ENCODE assay signal across 18 cellular contexts in the genomic region with DNA sequence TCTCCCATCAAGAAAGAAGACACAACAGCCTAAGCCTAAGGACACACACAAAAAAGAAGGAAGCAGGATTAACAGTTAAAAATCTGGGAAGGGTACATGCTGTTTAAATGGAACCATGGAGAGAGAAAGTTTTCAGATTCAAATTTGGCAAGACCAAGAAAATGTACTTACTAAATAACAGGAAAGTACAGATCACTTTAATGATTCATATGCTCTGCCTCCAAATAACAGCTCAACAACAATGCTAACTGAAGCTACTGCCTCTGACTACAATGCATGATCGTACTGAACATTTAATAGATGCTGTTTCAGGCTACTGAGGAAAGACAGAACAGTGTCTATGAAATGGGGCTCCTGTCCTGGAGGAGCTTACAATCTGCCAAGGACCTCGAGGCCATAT. TPM values are rescaled to one million over a fixed set of nuclear protein-coding genes. Genes with fewer than 3 reads are reported as not detected.
DNase-seq lines count a peak whose midpoint lies in the region; ATAC-seq and TF ChIP-seq lines count a peak whose summit lies in the region.
"Had no signal": no experiment of that assay in that cellular context is flagged by ENCODE, and none has a peak within 500 bp of the region (broad histone marks: within the 10 kb centered on the region; RNA-seq: fewer than 3 reads in every experiment).

No MANE protein-coding gene starts in this region.

- H3K27me3 Mint-ChIP-seq in T-helper 2 cell treated with Interferon-gamma antibody and Interleukin-4, amounts not matched to agents 5 μg/mL and 100 μg/mL, for 36 hours (ENCODE audit: low read depth): no peaks in the 10 kb centered on the region
- H3K27me3 Mint-ChIP-seq in GM23338 (ENCODE audit: insufficient read depth, low read depth, poor library complexity): no peaks in the 10 kb centered on the region

- H3K36me3 ChIP-seq in GM23338 (ENCODE audit: insufficient read depth): peaks cover 37% of the 10 kb centered on the region
- H3K36me3 ChIP-seq in adipocyte (ENCODE audit: control insufficient read depth, insufficient read depth, low read length, severe bottlenecking): peaks cover 45% of the 10 kb centered on the region
- H3K36me3 ChIP-seq in mesenchymal stem cell (ENCODE audit: control insufficient read depth in 1 of 2, insufficient read depth in 2 of 2, low read depth in 1 of 2, low read length in 2 of 2): peaks cover 15 to 52% of the 10 kb centered on the region in 2 experiments

- WGBS in mesenchymal stem cell: 100% methylated on average over 1 of the region's 2 CpGs

- H3K9me3 Mint-ChIP-seq in T-helper 2 cell treated with Interferon-gamma antibody and Interleukin-4, amounts not matched to agents 5 μg/mL and 100 μg/mL, for 36 hours: no peaks in the 10 kb centered on the region
- no peaks in the 10 kb centered on the region for H3K9me3 Mint-ChIP-seq in GM23338

- no peak overlapping the region for H4K91ac ChIP-seq in mesenchymal stem cell (ENCODE audit: low read length)

- H3F3A ChIP-seq in GM23338 (replicated peaks; ENCODE audit: low read depth): peaks cover 8% of the 10 kb centered on the region; the same call in 1 of the 2 replicates

- peaks cover 9% of the 10 kb centered on the region for H4K20me1 ChIP-seq in GM23338 (replicated peaks; ENCODE audit: insufficient read depth)

- H3K9ac ChIP-seq in adipocyte (ENCODE audit: low read length) (peak overlapping the region; percentile 1), mesenchymal stem cell (ENCODE audit: low read length) (peak overlapping the region; percentile 6)

- 0 out of 2 replicates have a peak, but pooled peaks cover 4% of the 10 kb centered on the region for H3K79me2 ChIP-seq in GM23338 (replicated peaks; ENCODE audit: insufficient read depth)

- no peak for TF ChIP-seq CTCF in GM23338 (conservative IDR thresholded peaks at IDR 0.05; ENCODE audit: low read depth in 2 of 2)

- ATAC-seq in GM23338: no peak
- no peak for ATAC-seq in left cardiac atrium
- ATAC-seq: left lobe of liver had no signal

- no peak overlapping the region for H3K18ac ChIP-seq in mesenchymal stem cell (ENCODE audit: low read depth in 1 of 2, low read length in 2 of 2)

- intact Hi-C loops in left cardiac atrium (cut with DNase I): no loop called here

- peaks cover 41% of the 10 kb centered on the region for H3K36me3 Mint-ChIP-seq in T-helper 2 cell treated with Interferon-gamma antibody and Interleukin-4, amounts not matched to agents 5 μg/mL and 100 μg/mL, for 36 hours (ENCODE audit: low read depth)
- H3K36me3 Mint-ChIP-seq in GM23338 (ENCODE audit: low read depth): peaks cover 44% of the 10 kb centered on the region

- H3K4me1 Mint-ChIP-seq in T-helper 2 cell treated with Interferon-gamma antibody and Interleukin-4, amounts not matched to agents 5 μg/mL and 100 μg/mL, for 36 hours (ENCODE audit: low read depth): peaks cover 6% of the 10 kb centered on the region
- no peaks in the 10 kb centered on the region for H3K4me1 Mint-ChIP-seq in GM23338

- DNase-seq in T-helper 2 cell treated with Interferon-gamma antibody and Interleukin-4, amounts not matched to agents 5 μg/mL and 100 μg/mL, for 36 hours (ENCODE audit: low spot score): no peak
- DNase-seq in T-helper 2 cell (no peak), GM23338 (ENCODE audit: low spot score) (no peak), adipocyte (ENCODE audit: low read depth) (peak; percentile 10), mesenchymal stem cell (no peak), left cardiac atrium (no peak), NCI-H774 (lab: John Stamatoyannopoulos, UW) (no peak), NCI-H2029 treated with DMSO at 0.1 percent for 48 hours (lab: John Stamatoyannopoulos, UW) (no peak)
- DNase-seq: 8988T; aorta; EL; IMR-90; NCI-H82; retina; SHP77 treated with DMSO at 0.1 percent for 48 hours; stimulated activated CD4-positive, alpha-beta T cell treated with anti-CD3 and anti-CD28 coated beads, Interleukin-12 subunit alpha, Interleukin-12 subunit beta, amount 100 ng/mL, for 4 hours; substantia nigra had no signal

- H3K9me3 ChIP-seq in adipocyte (ENCODE audit: control insufficient read depth, low read length) (no peaks in the 10 kb centered on the region), mesenchymal stem cell (ENCODE audit: control insufficient read depth, low read length) (no peaks in the 10 kb centered on the region)

- H3K9me2 ChIP-seq in GM23338 (ENCODE audit: insufficient read depth): no peaks in the 10 kb centered on the region

- H3K27me3 ChIP-seq in GM23338 (ENCODE audit: insufficient read depth): no peaks in the 10 kb centered on the region
- no peaks in the 10 kb centered on the region for H3K27me3 ChIP-seq in adipocyte (replicated peaks; ENCODE audit: control insufficient read depth, insufficient read depth, low read length)
- H3K27me3 ChIP-seq in mesenchymal stem cell (ENCODE audit: control insufficient read depth in 1 of 2, insufficient read depth in 1 of 2, low read length in 2 of 2): no peaks in the 10 kb centered on the region

- no peaks in the 10 kb centered on the region for H3K4me1 ChIP-seq in GM23338 (ENCODE audit: insufficient read depth)
- peaks cover 47% of the 10 kb centered on the region for H3K4me1 ChIP-seq in adipocyte (ENCODE audit: control insufficient read depth, insufficient read depth, low read length)
- H3K4me1 ChIP-seq in mesenchymal stem cell (ENCODE audit: control insufficient read depth, insufficient read depth, low read depth, low read length): no peaks in the 10 kb centered on the region

- H2AK5ac ChIP-seq in mesenchymal stem cell (ENCODE audit: low read length, severe bottlenecking): no peak overlapping the region

- H3K4me2 ChIP-seq in GM23338 (no peak overlapping the region), mesenchymal stem cell (ENCODE audit: low read length, poor library complexity, severe bottlenecking) (no peak overlapping the region)

- H3K4me3 ChIP-seq in GM23338: no peak overlapping the region
- H3K4me3 ChIP-seq in adipocyte (ENCODE audit: low read length): no peak overlapping the region
- no peak overlapping the region for H3K4me3 ChIP-seq in mesenchymal stem cell (ENCODE audit: insufficient read depth in 1 of 2, low read depth in 1 of 2, low read length in 2 of 2)

- no peak overlapping the region for H3K4ac ChIP-seq in mesenchymal stem cell (ENCODE audit: low read depth in 1 of 2, low read length in 2 of 2)

- H3K4me3 Mint-ChIP-seq in T-helper 2 cell treated with Interferon-gamma antibody and Interleukin-4, amounts not matched to agents 5 μg/mL and 100 μg/mL, for 36 hours: no peak overlapping the region
- no peak overlapping the region for H3K4me3 Mint-ChIP-seq in GM23338

- no peak overlapping the region for H2BK12ac ChIP-seq in mesenchymal stem cell (ENCODE audit: low read length in 2 of 2)

- peak overlapping the region; percentile 12 for H3K27ac Mint-ChIP-seq in T-helper 2 cell treated with Interferon-gamma antibody and Interleukin-4, amounts not matched to agents 5 μg/mL and 100 μg/mL, for 36 hours
- H3K27ac Mint-ChIP-seq in GM23338: peak overlapping the region; percentile 29; the same call in 1 of the 2 replicates

- H2BK5ac ChIP-seq in mesenchymal stem cell (ENCODE audit: low read depth, low read length, poor library complexity, severe bottlenecking): no peak overlapping the region

- no peak overlapping the region for H3K14ac ChIP-seq in mesenchymal stem cell (ENCODE audit: low read length in 2 of 2)

- H3K79me1 ChIP-seq in mesenchymal stem cell (replicated peaks; ENCODE audit: low read length, poor library complexity, severe bottlenecking): peaks cover 11% of the 10 kb centered on the region

- H3K27ac ChIP-seq in GM23338 (ENCODE audit: low read depth) (peak overlapping the region; percentile 55; the same call in 1 of the 2 replicates), mesenchymal stem cell (ENCODE audit: low read length, poor library complexity, severe bottlenecking) (no peak overlapping the region)

- H2AFZ ChIP-seq in GM23338: no peak overlapping the region
- no peak overlapping the region for H2AFZ ChIP-seq in mesenchymal stem cell (ENCODE audit: low read depth, low read length)

- no peak overlapping the region for H2BK120ac ChIP-seq in mesenchymal stem cell (ENCODE audit: low read depth, low read length)

- H4K8ac ChIP-seq in mesenchymal stem cell (ENCODE audit: low read length): no peak overlapping the region

- no peak overlapping the region for H3K23ac ChIP-seq in mesenchymal stem cell (ENCODE audit: low read length in 2 of 2)

- no peak overlapping the region for H2BK15ac ChIP-seq in mesenchymal stem cell (ENCODE audit: low read depth, poor library complexity, severe bottlenecking)

TF ChIP-seq in GM23338, 12 proteins besides CTCF, POLR2A, EP300 and RAD21 (continues in another document):
- no peak for TF ChIP-seq JUNB (IDR thresholded peaks at IDR 0.05; ENCODE audit: unreplicated experiment)

RNA-seq across cellular contexts. Expression of gene NMB, which starts 8.4 kb away (rescaled TPM):
- total RNA-seq in GM23338 (2014; rRNA removed; shearing (Covaris generic)): 19.8 and 22.0 TPM in 2 replicates
- 17.0 and 18.1 TPM in 2 replicates for polyA plus RNA-seq in GM23338 (2016; fragmentation: Nextera tagmentation; extraction: Ambion mirVana)
- 4.5 TPM for polyA plus RNA-seq in mesenchymal stem cell (2013, experiment 1 of 2)
- polyA plus RNA-seq in mesenchymal stem cell (2013, experiment 2 of 2): 4.7 TPM
- total RNA-seq in left cardiac atrium: 10 to 100 TPM; 14.7 to 31.6 TPM

RNA-seq across cellular contexts. Expression of gene WDR73, which starts 12.3 kb away (rescaled TPM):
- 25.2 and 29.3 TPM in 2 replicates for total RNA-seq in GM23338 (2014; rRNA removed; shearing (Covaris generic))
- 14.8 TPM in 2 replicates for polyA plus RNA-seq in GM23338 (2016; fragmentation: Nextera tagmentation; extraction: Ambion mirVana)
- polyA plus RNA-seq in mesenchymal stem cell (2013, experiment 1 of 2): 13.9 TPM
- 13.7 TPM for polyA plus RNA-seq in mesenchymal stem cell (2013, experiment 2 of 2)
- total RNA-seq in left cardiac atrium: 10 to 100 TPM; 13.0 to 14.7 TPM

RNA-seq across cellular contexts. Expression of gene SEC11A, which starts 49.6 kb away (rescaled TPM):
- 191 and 208 TPM in 2 replicates for total RNA-seq in GM23338 (2014; rRNA removed; shearing (Covaris generic))
- 238 and 257 TPM in 2 replicates for polyA plus RNA-seq in GM23338 (2016; fragmentation: Nextera tagmentation; extraction: Ambion mirVana)
- 265 TPM for polyA plus RNA-seq in mesenchymal stem cell (2013, experiment 1 of 2)
- polyA plus RNA-seq in mesenchymal stem cell (2013, experiment 2 of 2): 272 TPM
- total RNA-seq in left cardiac atrium: 100 to 1,000 TPM in 1 of 2 donors, 10 to 100 TPM in 1; 98.1 to 104 TPM
